In genomic region chr12:57718641-57719528, GRCh38 we compare ENCODE assay signal across 34 cellular contexts. TPM values are rescaled to one million over a fixed set of nuclear protein-coding genes. Genes with fewer than 3 reads are reported as not detected.
A peak's percentile ranks its signal among the peaks of the same experiment; 100 is the strongest.
DNase-seq lines count a peak whose midpoint lies in the region; ATAC-seq, FAIRE-seq and TF ChIP-seq lines count a peak whose summit lies in the region.
"Had no signal": no experiment of that assay in that cellular context is flagged by ENCODE, and none has a peak within 500 bp of the region (broad histone marks: within the 10 kb centered on the region; RNA-seq: fewer than 3 reads in every experiment).

No MANE protein-coding gene starts in this region.

- H3K27me3 Mint-ChIP-seq in activated CD8-positive, alpha-beta T cell treated with anti-CD3 and anti-CD28 coated beads for 36 hours: no peaks in the 10 kb centered on the region
- H3K27me3 Mint-ChIP-seq in activated CD8-positive, alpha-beta T cell treated with anti-CD3 and anti-CD28 coated beads, Interleukin-2, amount 10 ng/mL, durations not matched to agents 7 days and 5 days (ENCODE audit: low read depth): no peaks in the 10 kb centered on the region
- no peaks in the 10 kb centered on the region for H3K27me3 Mint-ChIP-seq in CD4-positive, alpha-beta memory T cell
- H3K27me3 Mint-ChIP-seq in astrocyte (ENCODE audit: low read depth, unreplicated experiment): peaks cover 14% of the 10 kb centered on the region
- H3K27me3 Mint-ChIP-seq: dendritic cell treated with granulocyte-macrophage colony-stimulating factor and Interleukin-4, amounts not matched to agents 40 ng/mL and 50 ng/mL, for 4 days; T-cell had no signal

- H4K20me1 ChIP-seq in astrocyte (ENCODE audit: insufficient read depth, low read length): no peaks in the 10 kb centered on the region
- no peaks in the 10 kb centered on the region for H4K20me1 ChIP-seq in osteoblast (ENCODE audit: insufficient read depth, low read length)

- H3K4me2 ChIP-seq in astrocyte (ENCODE audit: low read length) (no peak overlapping the region), osteoblast (ENCODE audit: insufficient read depth, low read length) (no peak overlapping the region)
- H3K4me2 ChIP-seq: A549, GM23338 had no signal

- no peak overlapping the region for H3K4me3 Mint-ChIP-seq in activated CD8-positive, alpha-beta T cell treated with anti-CD3 and anti-CD28 coated beads for 36 hours
- no peak overlapping the region for H3K4me3 Mint-ChIP-seq in activated CD8-positive, alpha-beta T cell treated with anti-CD3 and anti-CD28 coated beads, Interleukin-2, amount 10 ng/mL, durations not matched to agents 7 days and 5 days
- no peak overlapping the region for H3K4me3 Mint-ChIP-seq in CD4-positive, alpha-beta memory T cell
- H3K4me3 Mint-ChIP-seq in astrocyte (ENCODE audit: unreplicated experiment): no peak overlapping the region
- H3K4me3 Mint-ChIP-seq: dendritic cell treated with granulocyte-macrophage colony-stimulating factor and Interleukin-4, amounts not matched to agents 40 ng/mL and 50 ng/mL, for 4 days; GM23338; HFFc6; T-cell had no signal

- no peak overlapping the region for H3K27ac ChIP-seq in CD4-positive, alpha-beta memory T cell (ENCODE audit: low read depth, low read length)
- H3K27ac ChIP-seq in astrocyte (ENCODE audit: low read depth, low read length) (no peak overlapping the region), osteoblast (ENCODE audit: low read depth, low read length) (no peak overlapping the region)
- H3K27ac ChIP-seq: A549, left ventricle myocardium inferior, neutrophil, psoas muscle, sigmoid colon, SJSA1 had no signal

- no peaks in the 10 kb centered on the region for H3K9me3 ChIP-seq in CD4-positive, alpha-beta memory T cell (ENCODE audit: control insufficient read depth in 1 of 2, low read length in 2 of 2)
- H3K9me3 ChIP-seq in astrocyte (ENCODE audit: insufficient read depth, low read depth, low read length): no peaks in the 10 kb centered on the region
- no peaks in the 10 kb centered on the region for H3K9me3 ChIP-seq in osteoblast (ENCODE audit: low read depth, low read length)
- H3K9me3 ChIP-seq: A549, left ventricle myocardium inferior, neutrophil, psoas muscle, sigmoid colon, SJSA1 had no signal

- H3K4me3 ChIP-seq in CD4-positive, alpha-beta memory T cell (ENCODE audit: low read length in 2 of 2): no peak overlapping the region
- H3K4me3 ChIP-seq in astrocyte (ENCODE audit: insufficient read depth, low read depth, low read length) (no peak overlapping the region), osteoblast (ENCODE audit: insufficient read depth, low read length) (no peak overlapping the region)
- H3K4me3 ChIP-seq: A549, GM23338, left ventricle myocardium inferior, psoas muscle, sigmoid colon, SJSA1 had no signal

- no peak for ATAC-seq in activated CD8-positive, alpha-beta T cell treated with anti-CD3 and anti-CD28 coated beads for 36 hours
- no peak for ATAC-seq in activated CD8-positive, alpha-beta T cell treated with anti-CD3 and anti-CD28 coated beads, Interleukin-2, amount 10 ng/mL, durations not matched to agents 7 days and 5 days
- ATAC-seq in HG03196 (IDR thresholded peaks at IDR 0.05; ENCODE audit: unreplicated experiment): no peak
- ATAC-seq: A549, esophagus mucosa, GM23338, psoas muscle, T-cell had no signal

- H2AFZ ChIP-seq in astrocyte (ENCODE audit: low read depth, low read length): no peak overlapping the region
- H2AFZ ChIP-seq in osteoblast (ENCODE audit: low read length): no peak overlapping the region
- H2AFZ ChIP-seq: GM23338 had no signal

- intact Hi-C loops in activated CD8-positive, alpha-beta T cell treated with anti-CD3 and anti-CD28 coated beads for 36 hours (cut with micrococcal nuclease): no loop called here
- intact Hi-C loops in CD4-positive, alpha-beta memory T cell (cut with micrococcal nuclease): no loop called here

- CTCF ChIA-PET in activated CD8-positive, alpha-beta T cell treated with anti-CD3 and anti-CD28 coated beads for 36 hours (lab: Charles Lee): interaction anchor here (0.6 to 1.2 kb wide), 4 partner anchors 13 to 135 kb away, joined by 3 read pairs; no protein-coding TSS in a partner anchor
- CTCF ChIA-PET in activated CD8-positive, alpha-beta T cell treated with anti-CD3 and anti-CD28 coated beads, Interleukin-2, amount 10 ng/mL, durations not matched to agents 7 days and 5 days (lab: Charles Lee): interaction anchor here (1.2 to 1.4 kb wide), 2 partner anchors 86 to 134 kb away, joined by 4 read pairs; partner anchors contain the start of gene B4GALNT1
- CTCF ChIA-PET in CD4-positive, alpha-beta memory T cell (lab: Charles Lee; ENCODE audit: partially characterized antibody): interaction anchor here (1.3 to 2.0 kb wide), 2 partner anchors 23 kb away, joined by 3 to 6 read pairs; no protein-coding TSS in a partner anchor

- no peak for TF ChIP-seq CTCF in activated CD8-positive, alpha-beta T cell treated with anti-CD3 and anti-CD28 coated beads for 36 hours (IDR thresholded peaks at IDR 0.05)
- TF ChIP-seq CTCF in astrocyte (IDR thresholded peaks at IDR 0.05; ENCODE audit: insufficient read depth, low read depth, low read length) (no peak), osteoblast (IDR thresholded peaks at IDR 0.05; ENCODE audit: extremely low read depth, low read depth, low read length) (no peak)

- no peaks in the 10 kb centered on the region for H3K9me3 Mint-ChIP-seq in activated CD8-positive, alpha-beta T cell treated with anti-CD3 and anti-CD28 coated beads for 36 hours
- H3K9me3 Mint-ChIP-seq in activated CD8-positive, alpha-beta T cell treated with anti-CD3 and anti-CD28 coated beads, Interleukin-2, amount 10 ng/mL, durations not matched to agents 7 days and 5 days (ENCODE audit: insufficient read depth): no peaks in the 10 kb centered on the region
- H3K9me3 Mint-ChIP-seq in CD4-positive, alpha-beta memory T cell: peaks cover 0 to 2% (median 0%) of the 10 kb centered on the region in 8 donors
- no peaks in the 10 kb centered on the region for H3K9me3 Mint-ChIP-seq in astrocyte (ENCODE audit: unreplicated experiment)
- H3K9me3 Mint-ChIP-seq: dendritic cell treated with granulocyte-macrophage colony-stimulating factor and Interleukin-4, amounts not matched to agents 40 ng/mL and 50 ng/mL, for 4 days; GM23338; HFFc6; T-cell had no signal

- peak overlapping the region; percentile 20 for H3K27ac Mint-ChIP-seq in activated CD8-positive, alpha-beta T cell treated with anti-CD3 and anti-CD28 coated beads for 36 hours
- H3K27ac Mint-ChIP-seq in activated CD8-positive, alpha-beta T cell treated with anti-CD3 and anti-CD28 coated beads, Interleukin-2, amount 10 ng/mL, durations not matched to agents 7 days and 5 days: no peak overlapping the region
- peak overlapping the region in 4 of 7 donors; percentile 23 to 66 (median 36) for H3K27ac Mint-ChIP-seq in CD4-positive, alpha-beta memory T cell
- peak overlapping the region; percentile 64 for H3K27ac Mint-ChIP-seq in astrocyte (ENCODE audit: unreplicated experiment)
- H3K27ac Mint-ChIP-seq: dendritic cell treated with granulocyte-macrophage colony-stimulating factor and Interleukin-4, amounts not matched to agents 40 ng/mL and 50 ng/mL, for 4 days; GM23338; HFFc6 had no signal

- H3K9ac ChIP-seq in astrocyte (ENCODE audit: low read length): no peak overlapping the region

- DNase-seq in activated CD8-positive, alpha-beta T cell treated with anti-CD3 and anti-CD28 coated beads for 36 hours: no peak
- no peak for DNase-seq in activated CD8-positive, alpha-beta T cell treated with anti-CD3 and anti-CD28 coated beads, Interleukin-2, amount 10 ng/mL, durations not matched to agents 7 days and 5 days
- DNase-seq in CD4-positive, alpha-beta memory T cell: no peak
- DNase-seq in astrocyte (ENCODE audit: low read depth) (no peak), osteoblast (ENCODE audit: insufficient read length, low spot score, missing footprints) (peak; percentile 41), GOT3 (lab: John Stamatoyannopoulos, UW) (no peak), SKM-1 (lab: John Stamatoyannopoulos, UW; ENCODE audit: unreplicated experiment) (no peak)
- DNase-seq: activated CD4-positive, alpha-beta T cell treated with anti-CD3 and anti-CD28 coated beads, Interleukin-2, amount 50 U/mL, for 4 hours; activated CD4-positive, CD25-positive, alpha-beta regulatory T cell; activated CD8-positive, alpha-beta memory T cell treated with anti-CD3 and anti-CD28 coated beads, Interleukin-2, amount 50 U/mL, for 48 hours; activated effector memory CD4-positive, alpha-beta T cell treated with Interleukin-2 at 50 U/mL for 16 hours; central memory CD4-positive, alpha-beta T cell; foreskin fibroblast; HFFc6; left ventricle myocardium inferior; mesendoderm; NCI-H1048; NCI-H1694; NCI-H82; psoas muscle; sigmoid colon; stimulated activated CD4-positive, alpha-beta T cell treated with anti-CD3 and anti-CD28 coated beads, Interleukin-12 subunit alpha, Interleukin-12 subunit beta, amount 100 ng/mL, for 4 hours; stimulated activated CD4-positive, alpha-beta T cell treated with anti-CD3 and anti-CD28 coated beads, Interleukin-4, amount 100 ng/mL, for 1 hour; T-cell; trophoblast cell had no signal

- H3K36me3 ChIP-seq in CD4-positive, alpha-beta memory T cell (ENCODE audit: insufficient read depth, low read length): peaks cover 58% of the 10 kb centered on the region
- H3K36me3 ChIP-seq in astrocyte (ENCODE audit: insufficient read depth, low read length) (peaks cover 38% of the 10 kb centered on the region), osteoblast (ENCODE audit: insufficient read depth, low read length) (peaks cover 36% of the 10 kb centered on the region)

- H3K79me2 ChIP-seq in astrocyte (ENCODE audit: insufficient read depth, low read length) (no peaks in the 10 kb centered on the region), osteoblast (ENCODE audit: insufficient read depth, low read length) (no peaks in the 10 kb centered on the region)

- FAIRE-seq in astrocyte (lab: Jason Lieb, UNC): no peak
- FAIRE-seq: A549, keratinocyte had no signal

- no peaks in the 10 kb centered on the region for H3K27me3 ChIP-seq in CD4-positive, alpha-beta memory T cell (ENCODE audit: insufficient read depth, low read length)
- no peaks in the 10 kb centered on the region for H3K27me3 ChIP-seq in astrocyte (ENCODE audit: insufficient read depth, low read length)
- no peaks in the 10 kb centered on the region for H3K27me3 ChIP-seq in osteoblast (ENCODE audit: insufficient read depth, low read length)
- H3K27me3 ChIP-seq: neutrophil, sigmoid colon had no signal

- POLR2A ChIA-PET in activated CD8-positive, alpha-beta T cell treated with anti-CD3 and anti-CD28 coated beads for 36 hours (lab: Charles Lee): interaction anchor here (0.7 to 2.3 kb wide), 6 partner anchors 10 to 436 kb away, joined by 3 to 6 read pairs (median 4); no protein-coding TSS in a partner anchor
- POLR2A ChIA-PET in activated CD8-positive, alpha-beta T cell treated with anti-CD3 and anti-CD28 coated beads, Interleukin-2, amount 10 ng/mL, durations not matched to agents 7 days and 5 days (lab: Charles Lee): interaction anchor here (0.6 to 1.5 kb wide), 7 partner anchors 12 to 1938 kb away, joined by 3 to 5 read pairs (median 3); partner anchors contain the start of genes CYP27B1 and OS9
- POLR2A ChIA-PET in CD4-positive, alpha-beta memory T cell (lab: Charles Lee; ENCODE audit: partially characterized antibody): interaction anchor here (0.6 to 1.6 kb wide), 4 partner anchors 14 to 214 kb away, joined by 3 to 5 read pairs (median 4); partner anchors contain the start of genes CDK4 and TSPAN31

- H3K4me1 Mint-ChIP-seq in activated CD8-positive, alpha-beta T cell treated with anti-CD3 and anti-CD28 coated beads for 36 hours (ENCODE audit: low read depth): no peaks in the 10 kb centered on the region
- no peaks in the 10 kb centered on the region for H3K4me1 Mint-ChIP-seq in activated CD8-positive, alpha-beta T cell treated with anti-CD3 and anti-CD28 coated beads, Interleukin-2, amount 10 ng/mL, durations not matched to agents 7 days and 5 days (ENCODE audit: low read depth)
- peaks cover 6 to 18% (median 13%) of the 10 kb centered on the region in 4 donors for H3K4me1 Mint-ChIP-seq in CD4-positive, alpha-beta memory T cell
- H3K4me1 Mint-ChIP-seq in astrocyte (ENCODE audit: low read depth, unreplicated experiment): no peaks in the 10 kb centered on the region

- peaks cover 20% of the 10 kb centered on the region for H3K36me3 Mint-ChIP-seq in activated CD8-positive, alpha-beta T cell treated with anti-CD3 and anti-CD28 coated beads for 36 hours (ENCODE audit: low read depth)
- H3K36me3 Mint-ChIP-seq in activated CD8-positive, alpha-beta T cell treated with anti-CD3 and anti-CD28 coated beads, Interleukin-2, amount 10 ng/mL, durations not matched to agents 7 days and 5 days (ENCODE audit: low read depth): peaks cover 51% of the 10 kb centered on the region
- H3K36me3 Mint-ChIP-seq in CD4-positive, alpha-beta memory T cell: peaks cover 17 to 49% of the 10 kb centered on the region in 2 donors
- H3K36me3 Mint-ChIP-seq in astrocyte (ENCODE audit: low read depth, unreplicated experiment): peaks cover 35% of the 10 kb centered on the region

- no peaks in the 10 kb centered on the region for H3K4me1 ChIP-seq in CD4-positive, alpha-beta memory T cell (ENCODE audit: insufficient read depth, low read length)
- no peaks in the 10 kb centered on the region for H3K4me1 ChIP-seq in astrocyte (ENCODE audit: insufficient read depth, low read length)
- H3K4me1 ChIP-seq in osteoblast (ENCODE audit: insufficient read depth, low read length): no peaks in the 10 kb centered on the region
- H3K4me1 ChIP-seq: left ventricle myocardium inferior, psoas muscle, sigmoid colon, SJSA1 had no signal

RNA-seq across cellular contexts. Expression of gene AGAP2, which starts 19.7 kb away (rescaled TPM):
- total RNA-seq in activated CD8-positive, alpha-beta T cell treated with anti-CD3 and anti-CD28 coated beads for 36 hours: 10 to 100 TPM; 22.4 TPM
- 10 to 100 TPM; 68.6 to 72.5 TPM for total RNA-seq in activated CD8-positive, alpha-beta T cell treated with anti-CD3 and anti-CD28 coated beads, Interleukin-2, amount 10 ng/mL, durations not matched to agents 7 days and 5 days
- 10 to 100 TPM; 63.2 to 66.7 TPM for total RNA-seq in CD4-positive, alpha-beta memory T cell
- polyA plus RNA-seq in CD4-positive, alpha-beta memory T cell: 1 to 10 TPM; 3.2 to 8.6 TPM
- total RNA-seq in astrocyte (0.14 and 0.17 TPM in 2 replicates), osteoblast (0.29 and 0.72 TPM in 2 replicates)
- total RNA-seq: NCI-H460 had no signal

RNA-seq across cellular contexts. Expression of gene OS9, which starts 25.0 kb away (rescaled TPM):
- total RNA-seq in activated CD8-positive, alpha-beta T cell treated with anti-CD3 and anti-CD28 coated beads for 36 hours: 10 to 100 TPM; 53.0 to 56.3 TPM
- total RNA-seq in activated CD8-positive, alpha-beta T cell treated with anti-CD3 and anti-CD28 coated beads, Interleukin-2, amount 10 ng/mL, durations not matched to agents 7 days and 5 days: 100 to 1,000 TPM; 100 to 107 TPM
- 100 to 1,000 TPM; 189 to 195 TPM for total RNA-seq in CD4-positive, alpha-beta memory T cell
- 10 to 100 TPM; 56.6 to 73.0 TPM for polyA plus RNA-seq in CD4-positive, alpha-beta memory T cell
- total RNA-seq in astrocyte (194 and 215 TPM in 2 replicates), osteoblast (152 and 211 TPM in 2 replicates)

RNA-seq across cellular contexts. Expression of gene TSPAN31, which starts 26.0 kb away (rescaled TPM):
- 1 to 10 TPM; 6.9 to 7.5 TPM for total RNA-seq in activated CD8-positive, alpha-beta T cell treated with anti-CD3 and anti-CD28 coated beads for 36 hours
- total RNA-seq in activated CD8-positive, alpha-beta T cell treated with anti-CD3 and anti-CD28 coated beads, Interleukin-2, amount 10 ng/mL, durations not matched to agents 7 days and 5 days: 10 to 100 TPM; 12.9 to 13.3 TPM
- total RNA-seq in CD4-positive, alpha-beta memory T cell: 10 to 100 TPM; 27.5 to 30.6 TPM
- polyA plus RNA-seq in CD4-positive, alpha-beta memory T cell: 10 to 100 TPM; 37.5 to 76.2 TPM
- total RNA-seq in astrocyte: 18.6 and 22.9 TPM in 2 replicates
- total RNA-seq in osteoblast: 37.4 and 41.6 TPM in 2 replicates

RNA-seq across cellular contexts. Expression of gene CDK4, which starts 33.2 kb away (rescaled TPM):
- 100 to 1,000 TPM; 218 to 221 TPM for total RNA-seq in activated CD8-positive, alpha-beta T cell treated with anti-CD3 and anti-CD28 coated beads for 36 hours
- 100 to 1,000 TPM; 132 to 146 TPM for total RNA-seq in activated CD8-positive, alpha-beta T cell treated with anti-CD3 and anti-CD28 coated beads, Interleukin-2, amount 10 ng/mL, durations not matched to agents 7 days and 5 days
- total RNA-seq in CD4-positive, alpha-beta memory T cell: 10 to 100 TPM; 44.4 to 48.3 TPM
- 10 to 100 TPM; 85.0 to 99.7 TPM for polyA plus RNA-seq in CD4-positive, alpha-beta memory T cell
- total RNA-seq in astrocyte (113 and 133 TPM in 2 replicates), osteoblast (275 and 293 TPM in 2 replicates)

RNA-seq across cellular contexts. Expression of gene MARCHF9, which starts 36.0 kb away (rescaled TPM):
- total RNA-seq in activated CD8-positive, alpha-beta T cell treated with anti-CD3 and anti-CD28 coated beads for 36 hours: 10 to 100 TPM; 23.4 to 24.3 TPM
- 10 to 100 TPM; 23.6 to 24.4 TPM for total RNA-seq in activated CD8-positive, alpha-beta T cell treated with anti-CD3 and anti-CD28 coated beads, Interleukin-2, amount 10 ng/mL, durations not matched to agents 7 days and 5 days
- 10 to 100 TPM; 58.0 to 62.8 TPM for total RNA-seq in CD4-positive, alpha-beta memory T cell
- polyA plus RNA-seq in CD4-positive, alpha-beta memory T cell: 1 to 10 TPM; 3.7 to 8.9 TPM
- total RNA-seq in astrocyte: 11.3 and 13.0 TPM in 2 replicates
- 0.59 and 0.72 TPM in 2 replicates for total RNA-seq in osteoblast

Comparison
In these comparisons a context has a peak if more than half of its experiments do, and no peak if none do; other contexts are left out.
1. RNA of gene AGAP2, which starts 19.7 kb away (total RNA-seq): 68.6 to 72.5 TPM in activated CD8-positive, alpha-beta T cell treated with anti-CD3 and anti-CD28 coated beads, Interleukin-2, amount 10 ng/mL, durations not matched to agents 7 days and 5 days, 63.2 to 66.7 TPM in CD4-positive, alpha-beta memory T cell and 22.4 TPM in activated CD8-positive, alpha-beta T cell treated with anti-CD3 and anti-CD28 coated beads for 36 hours; 0.29 to 0.72 TPM in osteoblast and 0.14 to 0.17 TPM in astrocyte; every median in the first group is over 10 times any median in the second.